1 cellular context compared by ENCODE assay signal in the genomic region with DNA sequence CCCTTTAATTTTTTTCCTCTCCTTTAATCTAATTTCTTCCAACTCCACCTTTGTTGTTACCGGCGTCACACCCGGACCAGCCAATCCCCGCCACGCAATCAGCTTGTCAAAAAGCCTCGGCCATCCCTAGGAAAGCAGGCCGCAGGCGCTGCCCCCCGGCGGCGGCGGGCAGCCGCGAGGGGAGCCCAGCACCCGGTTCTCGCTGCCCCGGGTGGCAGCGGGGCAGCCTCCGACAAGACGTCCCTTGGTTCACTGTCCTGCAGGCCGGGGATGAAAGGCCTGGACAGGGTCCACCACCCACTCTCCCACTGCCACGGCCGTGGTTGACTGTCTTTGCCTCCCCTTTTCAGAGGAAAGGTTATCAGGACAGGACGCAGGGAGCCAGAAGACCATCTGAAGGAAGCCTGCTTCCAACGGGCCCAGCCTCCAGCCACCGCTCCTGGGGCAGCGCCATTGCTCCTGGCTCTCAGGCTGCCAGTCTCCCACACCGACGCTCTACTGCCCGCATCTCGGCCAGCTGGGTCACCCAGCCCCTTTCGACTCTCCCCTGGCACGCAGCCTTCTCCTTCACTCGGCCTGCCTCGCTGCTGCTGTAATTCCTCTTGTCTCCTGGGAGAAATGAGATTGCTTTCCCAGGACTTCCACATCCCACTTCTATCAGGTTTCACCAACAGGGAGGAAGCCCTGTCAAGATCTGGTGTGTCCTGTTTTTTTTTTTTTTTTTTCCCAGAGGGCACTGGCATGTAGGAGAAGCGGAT.
A peak's percentile ranks its signal among the peaks of the same experiment; 100 is the strongest.
TF ChIP-seq lines count a peak whose summit lies in the region.

No MANE protein-coding gene starts in this region.

TF ChIP-seq in IMR-90, 13 proteins besides CTCF, POLR2A, EP300 and RAD21:
- TF ChIP-seq RCOR1 (IDR thresholded peaks at IDR 0.05; ENCODE audit: insufficient replicate concordance, low read length): no peak
- TF ChIP-seq, protein P1, sequence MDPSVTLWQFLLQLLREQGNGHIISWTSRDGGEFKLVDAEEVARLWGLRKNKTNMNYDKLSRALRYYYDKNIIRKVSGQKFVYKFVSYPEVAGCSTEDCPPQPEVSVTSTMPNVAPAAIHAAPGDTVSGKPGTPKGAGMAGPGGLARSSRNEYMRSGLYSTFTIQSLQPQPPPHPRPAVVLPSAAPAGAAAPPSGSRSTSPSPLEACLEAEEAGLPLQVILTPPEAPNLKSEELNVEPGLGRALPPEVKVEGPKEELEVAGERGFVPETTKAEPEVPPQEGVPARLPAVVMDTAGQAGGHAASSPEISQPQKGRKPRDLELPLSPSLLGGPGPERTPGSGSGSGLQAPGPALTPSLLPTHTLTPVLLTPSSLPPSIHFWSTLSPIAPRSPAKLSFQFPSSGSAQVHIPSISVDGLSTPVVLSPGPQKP (IDR thresholded peaks at IDR 0.05; ENCODE audit: borderline replicate concordance, low read depth, low read length): no peak
- peak; percentile 33; the same call in 1 of the 2 replicates for TF ChIP-seq MAZ (IDR thresholded peaks at IDR 0.05; ENCODE audit: borderline replicate concordance, low read depth, low read length)
- TF ChIP-seq CEBPB (IDR thresholded peaks at IDR 0.05; ENCODE audit: low read depth, low read length): no peak
- TF ChIP-seq SMC3 (IDR thresholded peaks at IDR 0.05; ENCODE audit: low read depth, low read length): no peak
TF ChIP-seq in IMR-90: peak in this region for 1.
